1 cellular context compared by ENCODE assay signal in the genomic region with DNA sequence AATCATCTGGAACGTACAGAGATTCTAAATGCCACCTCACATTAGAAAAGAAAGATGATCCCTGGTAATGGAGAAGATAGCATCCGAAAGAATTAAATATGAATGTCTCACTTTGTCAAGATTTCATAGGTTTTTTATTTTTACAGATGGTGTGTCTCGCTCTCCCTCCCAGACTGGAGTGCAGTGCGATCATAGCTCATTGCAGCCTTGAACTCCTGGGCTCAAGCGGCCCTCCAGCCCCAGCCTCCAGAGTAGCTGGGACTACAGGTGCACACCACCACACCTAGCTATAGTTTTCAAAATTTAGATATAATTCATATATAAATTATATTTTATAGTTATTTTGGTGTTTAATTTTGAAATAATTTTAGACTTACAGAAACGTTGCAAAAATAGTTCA.
TF ChIP-seq lines count a peak whose summit lies in the region.

No MANE protein-coding gene starts in this region.

TF ChIP-seq in GM23338, 12 proteins besides CTCF, POLR2A, EP300 and RAD21:
- TF ChIP-seq ZNF331 (CRISPR knock-in tag; IDR thresholded peaks at IDR 0.05; ENCODE audit: low read depth) = no peak
- TF ChIP-seq, protein P1, sequence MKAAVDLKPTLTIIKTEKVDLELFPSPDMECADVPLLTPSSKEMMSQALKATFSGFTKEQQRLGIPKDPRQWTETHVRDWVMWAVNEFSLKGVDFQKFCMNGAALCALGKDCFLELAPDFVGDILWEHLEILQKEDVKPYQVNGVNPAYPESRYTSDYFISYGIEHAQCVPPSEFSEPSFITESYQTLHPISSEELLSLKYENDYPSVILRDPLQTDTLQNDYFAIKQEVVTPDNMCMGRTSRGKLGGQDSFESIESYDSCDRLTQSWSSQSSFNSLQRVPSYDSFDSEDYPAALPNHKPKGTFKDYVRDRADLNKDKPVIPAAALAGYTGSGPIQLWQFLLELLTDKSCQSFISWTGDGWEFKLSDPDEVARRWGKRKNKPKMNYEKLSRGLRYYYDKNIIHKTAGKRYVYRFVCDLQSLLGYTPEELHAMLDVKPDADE (IDR thresholded peaks at IDR 0.05) = no peak
- TF ChIP-seq CREB1 (CRISPR knock-in tag; IDR thresholded peaks at IDR 0.05; ENCODE audit: low read depth) = no peak
- TF ChIP-seq, protein P2, sequence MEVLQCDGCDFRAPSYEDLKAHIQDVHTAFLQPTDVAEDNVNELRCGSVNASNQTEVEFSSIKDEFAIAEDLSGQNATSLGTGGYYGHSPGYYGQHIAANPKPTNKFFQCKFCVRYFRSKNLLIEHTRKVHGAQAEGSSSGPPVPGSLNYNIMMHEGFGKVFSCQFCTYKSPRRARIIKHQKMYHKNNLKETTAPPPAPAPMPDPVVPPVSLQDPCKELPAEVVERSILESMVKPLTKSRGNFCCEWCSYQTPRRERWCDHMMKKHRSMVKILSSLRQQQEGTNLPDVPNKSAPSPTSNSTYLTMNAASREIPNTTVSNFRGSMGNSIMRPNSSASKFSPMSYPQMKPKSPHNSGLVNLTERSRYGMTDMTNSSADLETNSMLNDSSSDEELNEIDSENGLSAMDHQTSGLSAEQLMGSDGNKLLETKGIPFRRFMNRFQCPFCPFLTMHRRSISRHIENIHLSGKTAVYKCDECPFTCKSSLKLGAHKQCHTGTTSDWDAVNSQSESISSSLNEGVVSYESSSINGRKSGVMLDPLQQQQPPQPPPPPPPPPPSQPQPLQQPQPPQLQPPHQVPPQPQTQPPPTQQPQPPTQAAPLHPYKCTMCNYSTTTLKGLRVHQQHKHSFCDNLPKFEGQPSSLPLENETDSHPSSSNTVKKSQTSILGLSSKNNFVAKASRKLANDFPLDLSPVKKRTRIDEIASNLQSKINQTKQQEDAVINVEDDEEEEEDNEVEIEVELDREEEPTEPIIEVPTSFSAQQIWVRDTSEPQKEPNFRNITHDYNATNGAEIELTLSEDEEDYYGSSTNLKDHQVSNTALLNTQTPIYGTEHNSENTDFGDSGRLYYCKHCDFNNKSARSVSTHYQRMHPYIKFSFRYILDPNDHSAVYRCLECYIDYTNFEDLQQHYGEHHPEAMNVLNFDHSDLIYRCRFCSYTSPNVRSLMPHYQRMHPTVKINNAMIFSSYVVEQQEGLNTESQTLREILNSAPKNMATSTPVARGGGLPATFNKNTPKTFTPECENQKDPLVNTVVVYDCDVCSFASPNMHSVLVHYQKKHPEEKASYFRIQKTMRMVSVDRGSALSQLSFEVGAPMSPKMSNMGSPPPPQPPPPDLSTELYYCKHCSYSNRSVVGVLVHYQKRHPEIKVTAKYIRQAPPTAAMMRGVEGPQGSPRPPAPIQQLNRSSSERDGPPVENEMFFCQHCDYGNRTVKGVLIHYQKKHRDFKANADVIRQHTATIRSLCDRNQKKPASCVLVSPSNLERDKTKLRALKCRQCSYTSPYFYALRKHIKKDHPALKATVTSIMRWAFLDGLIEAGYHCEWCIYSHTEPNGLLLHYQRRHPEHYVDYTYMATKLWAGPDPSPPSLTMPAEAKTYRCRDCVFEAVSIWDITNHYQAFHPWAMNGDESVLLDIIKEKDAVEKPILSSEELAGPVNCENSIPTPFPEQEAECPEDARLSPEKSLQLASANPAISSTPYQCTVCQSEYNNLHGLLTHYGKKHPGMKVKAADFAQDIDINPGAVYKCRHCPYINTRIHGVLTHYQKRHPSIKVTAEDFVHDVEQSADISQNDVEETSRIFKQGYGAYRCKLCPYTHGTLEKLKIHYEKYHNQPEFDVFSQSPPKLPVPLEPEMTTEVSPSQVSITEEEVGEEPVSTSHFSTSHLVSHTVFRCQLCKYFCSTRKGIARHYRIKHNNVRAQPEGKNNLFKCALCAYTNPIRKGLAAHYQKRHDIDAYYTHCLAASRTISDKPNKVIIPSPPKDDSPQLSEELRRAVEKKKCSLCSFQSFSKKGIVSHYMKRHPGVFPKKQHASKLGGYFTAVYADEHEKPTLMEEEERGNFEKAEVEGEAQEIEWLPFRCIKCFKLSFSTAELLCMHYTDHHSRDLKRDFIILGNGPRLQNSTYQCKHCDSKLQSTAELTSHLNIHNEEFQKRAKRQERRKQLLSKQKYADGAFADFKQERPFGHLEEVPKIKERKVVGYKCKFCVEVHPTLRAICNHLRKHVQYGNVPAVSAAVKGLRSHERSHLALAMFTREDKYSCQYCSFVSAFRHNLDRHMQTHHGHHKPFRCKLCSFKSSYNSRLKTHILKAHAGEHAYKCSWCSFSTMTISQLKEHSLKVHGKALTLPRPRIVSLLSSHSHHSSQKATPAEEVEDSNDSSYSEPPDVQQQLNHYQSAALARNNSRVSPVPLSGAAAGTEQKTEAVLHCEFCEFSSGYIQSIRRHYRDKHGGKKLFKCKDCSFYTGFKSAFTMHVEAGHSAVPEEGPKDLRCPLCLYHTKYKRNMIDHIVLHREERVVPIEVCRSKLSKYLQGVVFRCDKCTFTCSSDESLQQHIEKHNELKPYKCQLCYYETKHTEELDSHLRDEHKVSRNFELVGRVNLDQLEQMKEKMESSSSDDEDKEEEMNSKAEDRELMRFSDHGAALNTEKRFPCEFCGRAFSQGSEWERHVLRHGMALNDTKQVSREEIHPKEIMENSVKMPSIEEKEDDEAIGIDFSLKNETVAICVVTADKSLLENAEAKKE (CRISPR knock-in tag; IDR thresholded peaks at IDR 0.05) = no peak
- no peak for TF ChIP-seq EZH2 (IDR thresholded peaks at IDR 0.05; ENCODE audit: low read depth, unreplicated experiment)
- TF ChIP-seq STAT1 (IDR thresholded peaks at IDR 0.05; ENCODE audit: unreplicated experiment) = no peak
